8 cellular contexts compared by ENCODE assay signal in genomic region chr21:42818328-42818749, GRCh38.
DNase-seq lines count a peak whose midpoint lies in the region; ATAC-seq and TF ChIP-seq lines count a peak whose summit lies in the region.

No MANE protein-coding gene starts in this region.

- TF ChIP-seq CTCF in RWPE1 (conservative IDR thresholded peaks at IDR 0.05; ENCODE audit: low read depth) (peak; percentile 83), cardiac muscle cell (IDR thresholded peaks at IDR 0.05; ENCODE audit: low read depth, low read length) (peak; percentile 97), retinal pigment epithelial cell (conservative IDR thresholded peaks at IDR 0.05; ENCODE audit: low read depth, low read length) (peak; percentile 82)

- POLR2A ChIA-PET in RWPE1 (lab: Yijun Ruan, JAX; ENCODE audit: low non-redundant PET): no interaction called here

- no peaks in the 10 kb centered on the region for H3K27me3 ChIP-seq in cardiac muscle cell

- H3K9me3 Mint-ChIP-seq in T-helper 2 cell treated with Interferon-gamma antibody and Interleukin-4, amounts not matched to agents 5 μg/mL and 100 μg/mL, for 36 hours: peaks cover 15% of the 10 kb centered on the region

- no peaks in the 10 kb centered on the region for H3K36me3 ChIP-seq in cardiac muscle cell

- H3K4me1 ChIP-seq in cardiac muscle cell (ENCODE audit: low read depth): peaks cover 6% of the 10 kb centered on the region

- H3K27me3 Mint-ChIP-seq in T-helper 2 cell treated with Interferon-gamma antibody and Interleukin-4, amounts not matched to agents 5 μg/mL and 100 μg/mL, for 36 hours (ENCODE audit: low read depth): peaks cover 7% of the 10 kb centered on the region

- no peaks in the 10 kb centered on the region for H3K36me3 Mint-ChIP-seq in T-helper 2 cell treated with Interferon-gamma antibody and Interleukin-4, amounts not matched to agents 5 μg/mL and 100 μg/mL, for 36 hours (ENCODE audit: low read depth)

- CTCF ChIA-PET in RWPE1 (lab: Yijun Ruan, JAX): interaction anchor here (0.8 to 1.2 kb wide), 2 partner anchors 163 to 549 kb away, joined by 3 to 9 read pairs; no protein-coding TSS in a partner anchor

- H3K4me3 ChIP-seq in cardiac muscle cell (no peak overlapping the region), retinal pigment epithelial cell (ENCODE audit: low read length) (no peak overlapping the region)

- ATAC-seq in GM21528 (IDR thresholded peaks at IDR 0.05; ENCODE audit: low FRiP score, unreplicated experiment) (no peak), HG02973 (IDR thresholded peaks at IDR 0.05; ENCODE audit: unreplicated experiment) (no peak)

- no peak overlapping the region for H3K27ac Mint-ChIP-seq in T-helper 2 cell treated with Interferon-gamma antibody and Interleukin-4, amounts not matched to agents 5 μg/mL and 100 μg/mL, for 36 hours

- H3K27ac ChIP-seq in RWPE1 (no peak overlapping the region), cardiac muscle cell (no peak overlapping the region)

- DNase-seq in T-helper 2 cell: peak in 4 of 5 experiments; percentile 28 to 59 (median 47)
- DNase-seq in T-helper 2 cell treated with Interferon-gamma antibody and Interleukin-4, amounts not matched to agents 5 μg/mL and 100 μg/mL, for 36 hours (ENCODE audit: low spot score): no peak
- peak; percentile 46 for DNase-seq in RWPE1 (ENCODE audit: low spot score)
- DNase-seq in activated naive CD4-positive, alpha-beta T cell treated with anti-CD3 and anti-CD28 coated beads, Interleukin-2, amount 50 U/mL, for 16 hours: peak; percentile 70
- peak; percentile 33 to 70 for DNase-seq in cardiac muscle cell (ENCODE audit: low read depth in 1 of 2, low spot score in 1 of 2)
- DNase-seq in retinal pigment epithelial cell (ENCODE audit: low read depth): no peak

- no peaks in the 10 kb centered on the region for H3K9me3 ChIP-seq in cardiac muscle cell (ENCODE audit: low read depth)

- H3K4me1 Mint-ChIP-seq in T-helper 2 cell treated with Interferon-gamma antibody and Interleukin-4, amounts not matched to agents 5 μg/mL and 100 μg/mL, for 36 hours (ENCODE audit: low read depth): peaks cover 2% of the 10 kb centered on the region

- H3K4me3 Mint-ChIP-seq in T-helper 2 cell treated with Interferon-gamma antibody and Interleukin-4, amounts not matched to agents 5 μg/mL and 100 μg/mL, for 36 hours: no peak overlapping the region

Comparison
In these comparisons a context has a peak if more than half of its experiments do, and no peak if none do; other contexts are left out.
1. DNase-seq: peak in T-helper 2 cell (4 of 5), RWPE1 (single experiment), activated naive CD4-positive, alpha-beta T cell treated with anti-CD3 and anti-CD28 coated beads, Interleukin-2, amount 50 U/mL, for 16 hours (single experiment) and cardiac muscle cell (2 of 2); none in T-helper 2 cell treated with Interferon-gamma antibody and Interleukin-4, amounts not matched to agents 5 μg/mL and 100 μg/mL, for 36 hours (single experiment) and retinal pigment epithelial cell (single experiment).
2. Peak in every context shown above with its lines, with median percentiles within 50 percentile points of each other: CTCF ChIP-seq.